In the genomic region with DNA sequence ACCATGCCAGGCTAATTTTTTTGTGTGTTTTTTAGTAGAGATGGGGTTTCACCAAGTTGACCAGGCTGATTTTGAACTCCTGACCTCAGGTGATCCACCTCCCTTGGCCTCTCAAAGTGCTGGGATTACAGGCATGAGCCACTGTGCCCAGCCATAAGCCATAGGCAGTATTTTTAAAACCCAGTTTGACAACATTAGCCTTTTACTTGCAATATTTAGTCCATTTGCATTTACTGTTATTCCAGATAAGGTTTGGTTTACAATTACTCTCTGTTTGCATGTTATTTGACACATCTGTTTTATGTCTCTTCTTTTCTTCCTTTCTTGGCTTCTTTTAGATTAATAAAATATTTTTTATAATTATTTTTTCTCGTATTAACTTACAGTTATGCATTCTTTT, we compare ENCODE assay signal across 8 cellular contexts.
"Had no signal": no experiment of that assay in that cellular context is flagged by ENCODE, and none has a peak within 500 bp of the region (broad histone marks: within the 10 kb centered on the region; RNA-seq: fewer than 3 reads in every experiment).

No MANE protein-coding gene starts in this region.

- DNase-seq: H9, HCEC 1CT, KG1 had no signal

- ATAC-seq: GM23338, HepG2 had no signal

- H3K4me3 ChIP-seq: GM23338 had no signal

- FAIRE-seq: H1, H54, HepG2 had no signal

- H3K4me2 ChIP-seq: GM23338 had no signal

- H2AFZ ChIP-seq: GM23338 had no signal

- H3K27ac ChIP-seq: HL-60 had no signal
